Comparison of ENCODE assay signal across 9 cellular contexts in genomic region chr19:48203227-48203793, GRCh38. TPM values are rescaled to one million over a fixed set of nuclear protein-coding genes. Genes with fewer than 3 reads are reported as not detected.
DNase-seq lines count a peak whose midpoint lies in the region; ATAC-seq and FAIRE-seq lines count a peak whose summit lies in the region.
"Had no signal": no experiment of that assay in that cellular context is flagged by ENCODE, and none has a peak within 500 bp of the region (broad histone marks: within the 10 kb centered on the region; RNA-seq: fewer than 3 reads in every experiment).

No MANE protein-coding gene starts in this region.

- H3K9me3 ChIP-seq in iPS DF 6.9 (ENCODE audit: control insufficient read depth, insufficient read depth, low read length), result no peaks in the 10 kb centered on the region
- H3K9me3 ChIP-seq: adrenal gland had no signal

- peak overlapping the region; percentile 13; the same call in 1 of the 2 replicates for H3K4me3 ChIP-seq in iPS DF 6.9 (ENCODE audit: low read length)

- H3K9me3 Mint-ChIP-seq in activated CD4-positive, alpha-beta memory T cell treated with anti-CD3 and anti-CD28 coated beads for 36 hours, result no peaks in the 10 kb centered on the region
- no peaks in the 10 kb centered on the region for H3K9me3 Mint-ChIP-seq in activated CD4-positive, alpha-beta memory T cell treated with anti-CD3 and anti-CD28 coated beads, Interleukin-2, amount 10 ng/mL, durations not matched to agents 7 days and 5 days

- H3K27ac ChIP-seq in iPS DF 6.9 (ENCODE audit: low read length) (no peak overlapping the region), temporal lobe (ENCODE audit: low read depth, low read length) (peak overlapping the region; percentile 7)

- no peak overlapping the region for H3K4me3 Mint-ChIP-seq in activated CD4-positive, alpha-beta memory T cell treated with anti-CD3 and anti-CD28 coated beads for 36 hours
- no peak overlapping the region for H3K4me3 Mint-ChIP-seq in activated CD4-positive, alpha-beta memory T cell treated with anti-CD3 and anti-CD28 coated beads, Interleukin-2, amount 10 ng/mL, durations not matched to agents 7 days and 5 days

- H3K36me3 ChIP-seq in iPS DF 6.9 (ENCODE audit: control insufficient read depth, insufficient read depth, low read length), result no peaks in the 10 kb centered on the region
- H3K36me3 ChIP-seq: adrenal gland had no signal

- peaks cover 15% of the 10 kb centered on the region for H3K36me3 Mint-ChIP-seq in activated CD4-positive, alpha-beta memory T cell treated with anti-CD3 and anti-CD28 coated beads for 36 hours
- peaks cover 23% of the 10 kb centered on the region for H3K36me3 Mint-ChIP-seq in activated CD4-positive, alpha-beta memory T cell treated with anti-CD3 and anti-CD28 coated beads, Interleukin-2, amount 10 ng/mL, durations not matched to agents 7 days and 5 days (ENCODE audit: low read depth)

- H3K27me3 ChIP-seq in iPS DF 6.9 (ENCODE audit: control insufficient read depth, insufficient read depth, low read length), result no peaks in the 10 kb centered on the region
- H3K27me3 ChIP-seq: adrenal gland had no signal

- ATAC-seq in GM21423 (IDR thresholded peaks at IDR 0.05; ENCODE audit: unreplicated experiment), result no peak

- no peaks in the 10 kb centered on the region for H3K27me3 Mint-ChIP-seq in activated CD4-positive, alpha-beta memory T cell treated with anti-CD3 and anti-CD28 coated beads for 36 hours
- H3K27me3 Mint-ChIP-seq in activated CD4-positive, alpha-beta memory T cell treated with anti-CD3 and anti-CD28 coated beads, Interleukin-2, amount 10 ng/mL, durations not matched to agents 7 days and 5 days, result no peaks in the 10 kb centered on the region

- intact Hi-C loops in activated CD4-positive, alpha-beta memory T cell treated with anti-CD3 and anti-CD28 coated beads for 36 hours (cut with micrococcal nuclease), result loop anchor here (1.0 kb wide), 1 partner anchor 46 kb away; no protein-coding TSS in a partner anchor
- intact Hi-C loops in posterior cingulate gyrus (cut with DNase I), result loop anchor here (1.0 to 10.0 kb wide), 2 partner anchors 33 to 51 kb away; partner anchors contain the start of genes CARD8, LIG1 and ZSWIM9

- POLR2A ChIA-PET in activated CD4-positive, alpha-beta memory T cell treated with anti-CD3 and anti-CD28 coated beads for 36 hours (lab: Charles Lee), result interaction anchor here (0.5 to 2.9 kb wide), 18 partner anchors 9 to 855 kb away, joined by 3 to 15 read pairs (median 4); partner anchors contain the start of genes CARD8, LIG1, PLA2G4C and SYNGR4
- POLR2A ChIA-PET in activated CD4-positive, alpha-beta memory T cell treated with anti-CD3 and anti-CD28 coated beads, Interleukin-2, amount 10 ng/mL, durations not matched to agents 7 days and 5 days (lab: Charles Lee), result interaction anchor here (0.7 to 6.5 kb wide), 17 partner anchors 9 to 130 kb away, joined by 3 to 101 read pairs (median 6); partner anchors contain the start of genes CARD8, EMP3, LIG1 and PLA2G4C

- H3K27ac Mint-ChIP-seq in activated CD4-positive, alpha-beta memory T cell treated with anti-CD3 and anti-CD28 coated beads for 36 hours, result no peak overlapping the region
- H3K27ac Mint-ChIP-seq in activated CD4-positive, alpha-beta memory T cell treated with anti-CD3 and anti-CD28 coated beads, Interleukin-2, amount 10 ng/mL, durations not matched to agents 7 days and 5 days, result no peak overlapping the region

- WGBS in iPS DF 6.9 (ENCODE audit: insufficient coverage, insufficient read length), result no CpG with 5 or more reads among the region's 5 CpGs

- peak; percentile 26 for DNase-seq in activated CD4-positive, alpha-beta memory T cell treated with anti-CD3 and anti-CD28 coated beads for 36 hours
- no peak for DNase-seq in activated CD4-positive, alpha-beta memory T cell treated with anti-CD3 and anti-CD28 coated beads, Interleukin-2, amount 10 ng/mL, durations not matched to agents 7 days and 5 days
- DNase-seq in RCC 7860 (ENCODE audit: low spot score) (peak; percentile 6), iPS DF 6.9 (ENCODE audit: low read depth, low spot score) (no peak), SW480 (ENCODE audit: low spot score) (no peak), posterior cingulate gyrus (no peak)

- no peaks in the 10 kb centered on the region for H3K4me1 ChIP-seq in iPS DF 6.9 (ENCODE audit: control insufficient read depth, insufficient read depth, low read length)

- FAIRE-seq in RCC 7860 (lab: Jason Lieb, UNC), result no peak

- CTCF ChIA-PET in activated CD4-positive, alpha-beta memory T cell treated with anti-CD3 and anti-CD28 coated beads for 36 hours (lab: Charles Lee), result interaction anchor here (0.5 to 3.8 kb wide), 22 partner anchors 9 to 581 kb away, joined by 3 to 44 read pairs (median 4); a partner anchor contains a TSS
- CTCF ChIA-PET in activated CD4-positive, alpha-beta memory T cell treated with anti-CD3 and anti-CD28 coated beads, Interleukin-2, amount 10 ng/mL, durations not matched to agents 7 days and 5 days (lab: Charles Lee), result interaction anchor here (0.5 to 3.4 kb wide), 22 partner anchors 9 to 381 kb away, joined by 3 to 31 read pairs (median 5); partner anchors contain the start of genes CARD8, KDELR1, SYNGR4 and TMEM143

- peaks cover 17% of the 10 kb centered on the region for H3K4me1 Mint-ChIP-seq in activated CD4-positive, alpha-beta memory T cell treated with anti-CD3 and anti-CD28 coated beads for 36 hours (ENCODE audit: low read depth)
- H3K4me1 Mint-ChIP-seq in activated CD4-positive, alpha-beta memory T cell treated with anti-CD3 and anti-CD28 coated beads, Interleukin-2, amount 10 ng/mL, durations not matched to agents 7 days and 5 days, result peaks cover 24% of the 10 kb centered on the region

RNA-seq across cellular contexts. Expression of gene ZSWIM9, which starts 32.8 kb away (rescaled TPM):
- 1 to 10 TPM; 7.4 to 8.0 TPM for total RNA-seq in activated CD4-positive, alpha-beta memory T cell treated with anti-CD3 and anti-CD28 coated beads for 36 hours
- total RNA-seq in activated CD4-positive, alpha-beta memory T cell treated with anti-CD3 and anti-CD28 coated beads, Interleukin-2, amount 10 ng/mL, durations not matched to agents 7 days and 5 days, result 1 to 10 TPM; 7.0 to 7.8 TPM
- 3.9 TPM for total RNA-seq in temporal lobe

RNA-seq across cellular contexts. Expression of gene LIG1, which starts 33.2 kb away (rescaled TPM):
- 100 to 1,000 TPM; 174 TPM for total RNA-seq in activated CD4-positive, alpha-beta memory T cell treated with anti-CD3 and anti-CD28 coated beads for 36 hours
- 100 to 1,000 TPM; 137 to 146 TPM for total RNA-seq in activated CD4-positive, alpha-beta memory T cell treated with anti-CD3 and anti-CD28 coated beads, Interleukin-2, amount 10 ng/mL, durations not matched to agents 7 days and 5 days
- total RNA-seq in temporal lobe, result 24.3 TPM

RNA-seq across cellular contexts. Expression of gene CARD8, which starts 52.4 kb away (rescaled TPM):
- 100 to 1,000 TPM; 152 TPM for total RNA-seq in activated CD4-positive, alpha-beta memory T cell treated with anti-CD3 and anti-CD28 coated beads for 36 hours
- 100 to 1,000 TPM; 247 to 253 TPM for total RNA-seq in activated CD4-positive, alpha-beta memory T cell treated with anti-CD3 and anti-CD28 coated beads, Interleukin-2, amount 10 ng/mL, durations not matched to agents 7 days and 5 days
- 13.8 TPM for total RNA-seq in temporal lobe

Comparison
In these comparisons a context has a peak if more than half of its experiments do, and no peak if none do; other contexts are left out.
1. DNase-seq: peak in activated CD4-positive, alpha-beta memory T cell treated with anti-CD3 and anti-CD28 coated beads for 36 hours (single experiment) and RCC 7860 (single experiment); none in activated CD4-positive, alpha-beta memory T cell treated with anti-CD3 and anti-CD28 coated beads, Interleukin-2, amount 10 ng/mL, durations not matched to agents 7 days and 5 days (single experiment), iPS DF 6.9 (single experiment), SW480 (single experiment) and posterior cingulate gyrus (0 of 10).
2. RNA of gene CARD8, which starts 52.4 kb away (total RNA-seq): 247 to 253 TPM in activated CD4-positive, alpha-beta memory T cell treated with anti-CD3 and anti-CD28 coated beads, Interleukin-2, amount 10 ng/mL, durations not matched to agents 7 days and 5 days and 152 TPM in activated CD4-positive, alpha-beta memory T cell treated with anti-CD3 and anti-CD28 coated beads for 36 hours; 13.8 TPM in temporal lobe (single experiment); every median in the first group is over 10 times any median in the second.